In the genomic region with DNA sequence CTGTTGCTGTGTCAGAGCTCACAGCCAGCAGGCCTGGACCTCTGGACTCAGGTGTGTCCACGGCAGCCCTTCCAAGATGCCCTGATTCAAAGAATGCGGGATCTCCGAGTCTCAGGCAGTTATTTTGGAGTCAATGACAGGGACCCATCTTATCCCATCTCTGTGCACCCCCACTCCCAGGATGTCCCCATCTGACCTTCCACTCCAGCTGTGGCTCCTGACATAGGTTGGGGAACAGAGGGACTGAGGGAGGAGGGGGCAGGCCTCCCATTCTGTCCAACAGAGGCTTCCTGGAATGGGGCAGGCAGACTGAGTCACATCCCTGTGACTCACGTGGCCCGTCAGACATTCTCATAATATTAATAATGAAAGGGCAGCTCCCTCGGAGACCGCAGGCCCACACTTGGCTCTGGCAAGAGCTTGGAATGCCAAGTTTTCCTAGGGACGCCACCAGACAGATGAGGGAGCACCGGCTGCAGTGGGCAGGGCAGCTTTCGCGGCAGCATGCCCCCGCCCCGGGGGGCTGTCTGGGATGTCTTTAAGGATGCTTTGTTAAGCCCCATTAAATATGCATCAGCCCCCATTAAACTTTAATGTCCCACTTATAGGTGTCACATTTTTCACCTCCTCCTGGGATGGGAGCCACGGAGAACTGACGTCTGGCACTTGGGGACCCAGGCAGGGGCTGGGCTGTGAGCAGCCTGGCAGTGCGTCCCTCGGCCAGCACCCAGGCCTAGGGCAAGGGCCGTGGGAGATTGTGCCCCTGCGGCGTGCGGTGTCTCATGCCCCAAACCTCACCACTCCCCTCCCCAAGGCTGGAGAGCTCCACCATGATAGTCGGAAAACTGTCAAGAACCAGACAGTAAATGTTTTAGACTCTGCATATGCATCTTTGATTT, we compare ENCODE assay signal across 1 cellular context.
A peak's percentile ranks its signal among the peaks of the same experiment; 100 is the strongest.
TF ChIP-seq lines count a peak whose summit lies in the region.

No MANE protein-coding gene starts in this region.

TF ChIP-seq in HCT116, 20 proteins besides CTCF, POLR2A, EP300 and RAD21 (continued from another document):
- TF ChIP-seq ATF3 (IDR thresholded peaks at IDR 0.05) = no peak
- no peak for TF ChIP-seq ZFX (IDR thresholded peaks at IDR 0.05)
- TF ChIP-seq MAX (IDR thresholded peaks at IDR 0.05) = peak; percentile 64; the same call in 1 of the 2 replicates
- peak; percentile 91 for TF ChIP-seq FOSL1 (IDR thresholded peaks at IDR 0.05; ENCODE audit: low read depth)
- no peak for TF ChIP-seq ZNF274 (IDR thresholded peaks at IDR 0.05; ENCODE audit: low read depth, low read length)
- TF ChIP-seq ZBTB33 (IDR thresholded peaks at IDR 0.05; ENCODE audit: extremely low read depth, insufficient replicate concordance, low read length) = no peak
- TF ChIP-seq EZH2 (IDR thresholded peaks at IDR 0.05) = no peak
